In the genomic region with DNA sequence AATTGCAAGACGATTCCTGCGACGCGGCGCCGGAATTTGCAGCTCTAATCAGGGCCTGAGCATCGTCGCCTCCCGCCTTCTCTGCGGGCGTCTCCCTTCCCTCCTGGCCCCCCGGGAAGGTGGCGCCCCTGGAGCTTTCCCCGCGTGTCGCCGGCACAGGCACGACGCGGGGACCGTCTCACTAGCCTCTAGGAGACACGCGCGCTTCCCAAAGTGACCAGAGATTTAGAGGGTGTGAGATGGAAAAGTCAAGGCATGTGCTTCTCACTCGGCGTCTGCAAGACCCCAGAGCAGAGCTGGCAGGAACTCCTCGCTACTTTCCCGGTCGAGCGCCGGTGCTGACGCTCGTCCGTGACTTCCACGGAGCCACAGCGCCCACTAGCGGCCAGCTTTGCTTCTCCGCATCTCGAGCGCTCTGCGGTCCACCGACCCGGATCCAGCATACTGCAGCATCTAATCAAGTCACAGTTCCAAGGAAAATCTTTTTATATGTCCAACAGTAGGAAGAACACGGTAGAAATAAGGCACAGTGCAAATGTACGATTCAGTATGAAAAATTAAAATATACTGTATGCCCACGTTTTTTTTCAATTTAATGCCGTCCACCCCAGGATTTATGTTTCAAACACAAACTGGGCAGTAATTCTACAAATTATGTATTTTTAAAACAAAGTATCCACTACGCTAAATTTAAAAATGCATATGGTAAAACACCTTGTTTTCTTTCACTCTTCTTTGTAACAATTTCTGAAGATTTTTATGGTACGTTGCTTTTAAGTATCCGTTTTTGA, we compare ENCODE assay signal across 8 cellular contexts. TPM values are rescaled to one million over a fixed set of nuclear protein-coding genes. Genes with fewer than 3 reads are reported as not detected.
DNase-seq lines count a peak whose midpoint lies in the region; ATAC-seq, FAIRE-seq and TF ChIP-seq lines count a peak whose summit lies in the region.

No MANE protein-coding gene starts in this region.

- H3K27me3 ChIP-seq in DOHH2 (ENCODE audit: control insufficient read depth, low read length): peaks cover 20% of the 10 kb centered on the region
- H3K27me3 ChIP-seq in SJCRH30: no peaks in the 10 kb centered on the region

- H3K9me3 ChIP-seq in DOHH2 (ENCODE audit: control insufficient read depth, insufficient read depth, low read length) (no peaks in the 10 kb centered on the region), SJCRH30 (replicated peaks) (no peaks in the 10 kb centered on the region)

- no peaks in the 10 kb centered on the region for H3K9me2 ChIP-seq in DOHH2 (replicated peaks; ENCODE audit: control insufficient read depth, low read length)

- H3K36me3 ChIP-seq in DOHH2 (ENCODE audit: control insufficient read depth, low read length) (peaks cover 11% of the 10 kb centered on the region), SJCRH30 (peaks cover 11% of the 10 kb centered on the region)

- H3K4me1 ChIP-seq in DOHH2 (ENCODE audit: control insufficient read depth, low read length) (peaks cover 51% of the 10 kb centered on the region), SJCRH30 (peaks cover 7% of the 10 kb centered on the region; the same call in 1 of the 2 replicates)

- H3K4me3 ChIP-seq in DOHH2 (ENCODE audit: low read length): peak overlapping the region; percentile 85
- peak overlapping the region; percentile 78 for H3K4me3 ChIP-seq in SJCRH30

- TF ChIP-seq CTCF in DOHH2 (IDR thresholded peaks at IDR 0.05; ENCODE audit: low read depth, low read length, poor library complexity, severe bottlenecking): peak; percentile 96

- H3F3A ChIP-seq in DOHH2 (ENCODE audit: control insufficient read depth, insufficient read depth): peaks cover 43% of the 10 kb centered on the region

- DNase-seq in LHCN-M2 (ENCODE audit: low read depth) (peak; percentile 78), SJCRH30 (peak; percentile 82 to 90), frontal cortex (ENCODE audit: low spot score in 2 of 2) (peak; percentile 75 to 76), nucleus accumbens (lab: John Stamatoyannopoulos, UW) (peak in 54 of 56 donors; percentile 41 to 95 (median 81)), superior temporal gyrus (ENCODE audit: extremely low spot score) (peak; percentile 98)
- DNase-seq in activated naive CD4-positive, alpha-beta T cell treated with Interleukin-2 at 50 U/mL for 16 hours: peak; percentile 88

- H3K79me2 ChIP-seq in DOHH2 (ENCODE audit: control insufficient read depth, low read length): peaks cover 4% of the 10 kb centered on the region; the same call in 1 of the 2 replicates

- peak overlapping the region; percentile 99 for H3K4me2 ChIP-seq in DOHH2 (ENCODE audit: low read length)

- peak; percentile 34 for ATAC-seq in GM21786 (IDR thresholded peaks at IDR 0.05; ENCODE audit: unreplicated experiment)

- H4K20me1 ChIP-seq in DOHH2 (ENCODE audit: control insufficient read depth, insufficient read depth, low read depth, low read length): peaks cover 3% of the 10 kb centered on the region

- FAIRE-seq in frontal cortex (lab: Jason Lieb, UNC): no peak

- H3K27ac ChIP-seq in DOHH2 (ENCODE audit: low read depth, low read length) (peak overlapping the region; percentile 50), SJCRH30 (peak overlapping the region; percentile 34)

RNA-seq across cellular contexts. Expression of a gene that starts 1.0 kb away (rescaled TPM):
- total RNA-seq in LHCN-M2 (2014; rRNA removed) (10.1 and 11.8 TPM in 2 replicates), frontal cortex (73.4 TPM)
- polyA plus RNA-seq in LHCN-M2 (2012): 13.4 TPM
- total RNA-seq in SJCRH30 (2014; rRNA removed; shearing (Covaris generic)): 18.0 and 19.0 TPM in 2 replicates

RNA-seq across cellular contexts. Expression of a gene that starts 31.5 kb away (rescaled TPM):
- total RNA-seq in LHCN-M2 (2014; rRNA removed) (59.8 and 64.0 TPM in 2 replicates), frontal cortex (97.4 TPM)
- 34.8 TPM for polyA plus RNA-seq in LHCN-M2 (2012)
- total RNA-seq in SJCRH30 (2014; rRNA removed; shearing (Covaris generic)): 66.9 and 100 TPM in 2 replicates

Comparison
In these comparisons a context has a peak if more than half of its experiments do, and no peak if none do; other contexts are left out.
1. Peak in every context shown above with its lines: DNase-seq, ATAC-seq, H3K4me3 ChIP-seq and H3K27ac ChIP-seq.